20 cellular contexts compared by ENCODE assay signal in genomic region chr11:132365650-132366049, GRCh38.
"Had no signal": no experiment of that assay in that cellular context is flagged by ENCODE, and none has a peak within 500 bp of the region (broad histone marks: within the 10 kb centered on the region; RNA-seq: fewer than 3 reads in every experiment).

No MANE protein-coding gene starts in this region.

- H3K4me3 ChIP-seq: SJSA1, SK-N-MC had no signal

- H3K36me3 ChIP-seq: SJSA1 had no signal

- H3K4me1 ChIP-seq: SJSA1 had no signal

- H3K27ac ChIP-seq: HL-60, SJSA1, SK-N-MC had no signal

- ATAC-seq: Panc1 had no signal

- H3K9me3 ChIP-seq: SJSA1 had no signal

- DNase-seq: KBM-7, MV-4-11, NCI-H1048, NCI-H1105, NCI-H1417, NCI-H1436 treated with DMSO at 0.1 percent for 48 hours, NCI-H1694, NCI-H187 treated with DMSO at 0.1 percent for 48 hours, NCI-H2029 treated with DMSO at 0.1 percent for 48 hours, NCI-H2171 treated with DMSO at 0.1 percent for 48 hours, NCI-H345, NCI-H524, NCI-H526 treated with DMSO at 0.1 percent for 48 hours, NCI-H748 treated with DMSO at 0.1 percent for 48 hours, Right ventricle myocardium superior, SIG-M5 had no signal

- H3K27me3 ChIP-seq: SJSA1 had no signal
